ENCODE assay signal across 1 cellular context in genomic region chr9:25658587-25658986, GRCh38.
TF ChIP-seq lines count a peak whose summit lies in the region.

No MANE protein-coding gene starts in this region.

TF ChIP-seq in H1, 55 proteins besides CTCF, POLR2A, EP300 and RAD21 (continued from another document):
- TF ChIP-seq ATF2 (IDR thresholded peaks at IDR 0.05; ENCODE audit: low read length), result no peak
- TF ChIP-seq SIRT6 (IDR thresholded peaks at IDR 0.05; ENCODE audit: low read length), result no peak
- no peak for TF ChIP-seq POLR2AphosphoS5 (IDR thresholded peaks at IDR 0.05; ENCODE audit: low read depth, low read length)
- no peak for TF ChIP-seq FOSL1 (IDR thresholded peaks at IDR 0.05; ENCODE audit: insufficient read depth, low read depth, low read length)
- TF ChIP-seq NRF1 (IDR thresholded peaks at IDR 0.05; ENCODE audit: low read depth, low read length), result no peak
- no peak for TF ChIP-seq POU5F1 (IDR thresholded peaks at IDR 0.05; ENCODE audit: low read depth, low read length)
- TF ChIP-seq TBP (IDR thresholded peaks at IDR 0.05; ENCODE audit: low read depth, low read length), result no peak
- TF ChIP-seq TAF7 (optimal IDR thresholded peaks at IDR 0.05; ENCODE audit: borderline replicate concordance, low read depth, low read length), result no peak
TF ChIP-seq in H1: peak in this region for 0.
